19 cellular contexts compared by ENCODE assay signal in genomic region chr6:44037847-44038542, GRCh38.
DNase-seq lines count a peak whose midpoint lies in the region; ATAC-seq, FAIRE-seq and TF ChIP-seq lines count a peak whose summit lies in the region.
"Had no signal": no experiment of that assay in that cellular context is flagged by ENCODE, and none has a peak within 500 bp of the region (broad histone marks: within the 10 kb centered on the region; RNA-seq: fewer than 3 reads in every experiment).

No MANE protein-coding gene starts in this region.

- no peaks in the 10 kb centered on the region for H4K20me1 ChIP-seq in K562 (replicated peaks; ENCODE audit: control insufficient read depth, insufficient read depth, low read length)

- no peak overlapping the region for H3K18ac ChIP-seq in mesenchymal stem cell (ENCODE audit: low read depth in 1 of 2, low read length in 2 of 2)

- H3K9me1 ChIP-seq in K562 (ENCODE audit: control insufficient read depth, insufficient read depth, low read length) = no peaks in the 10 kb centered on the region

- H3K14ac ChIP-seq in mesenchymal stem cell (ENCODE audit: low read length in 2 of 2) = no peak overlapping the region

- no peak overlapping the region for H3K23ac ChIP-seq in mesenchymal stem cell (ENCODE audit: low read length in 2 of 2)

- H3K27me3 Mint-ChIP-seq in CD14-positive monocyte (ENCODE audit: low read depth in 3 of 3) = peaks cover 0 to 6% (median 3%) of the 10 kb centered on the region in 3 donors

- no peaks in the 10 kb centered on the region for H3K79me2 ChIP-seq in K562 (ENCODE audit: control insufficient read depth, insufficient read depth, low read length)

- H2BK12ac ChIP-seq in mesenchymal stem cell (ENCODE audit: low read length in 2 of 2) = peak overlapping the region in 1 of 2 experiments; percentile 37

- BruUV-seq in K562 (replicated peaks; lab: Mats Ljungman, UMichigan) = no TSS peak

- H2BK5ac ChIP-seq in mesenchymal stem cell (ENCODE audit: low read depth, low read length, poor library complexity, severe bottlenecking) = no peak overlapping the region

- H3K36me3 Mint-ChIP-seq in CD14-positive monocyte = peaks cover 3 to 7% of the 10 kb centered on the region in 2 donors
- H3K36me3 Mint-ChIP-seq: CD8-positive, alpha-beta T cell had no signal

- DNase-seq in CD14-positive monocyte (ENCODE audit: low spot score) (no peak), K562 (ENCODE audit: extremely low read depth in 1 of 4, low spot score in 3 of 4) (no peak), mesenchymal stem cell (no peak), spleen (peak; percentile 62), OCI-M1 (lab: John Stamatoyannopoulos, UW) (no peak), ecto neural progenitor cell (ENCODE audit: low spot score) (no peak)
- DNase-seq: Calu3; CD8-positive, alpha-beta T cell; MV-4-11; NCI-H187; NCI-H226; NCI-H524 treated with DMSO at 0.1 percent for 48 hours had no signal

- no peaks in the 10 kb centered on the region for H3K27me3 ChIP-seq in K562 (ENCODE audit: control insufficient read depth in 2 of 2, insufficient read depth in 2 of 2, low read length in 2 of 2)
- no peaks in the 10 kb centered on the region for H3K27me3 ChIP-seq in mesenchymal stem cell (ENCODE audit: control insufficient read depth in 1 of 2, insufficient read depth in 1 of 2, low read length in 2 of 2)
- peaks cover 0 to 4% (median 0%) of the 10 kb centered on the region in 7 donors for H3K27me3 ChIP-seq in spleen (replicated peaks in 1 of 7)
- H3K27me3 ChIP-seq: Peyer's patch had no signal

- no peak overlapping the region for H2AK5ac ChIP-seq in mesenchymal stem cell (ENCODE audit: low read length, severe bottlenecking)

- FAIRE-seq in K562 (lab: Jason Lieb, UNC) = no peak
- FAIRE-seq: A549, GM12878 had no signal

- no peak for TF ChIP-seq EP300 in K562 (IDR thresholded peaks at IDR 0.05; ENCODE audit: low read length)

- POLR2A ChIA-PET in K562 (lab: Yijun Ruan, JAX) = interaction anchor here (0.7 to 1.4 kb wide), 5 partner anchors 9 to 816 kb away, joined by 3 to 6 read pairs (median 3); no protein-coding TSS in a partner anchor

- H2BK15ac ChIP-seq in mesenchymal stem cell (ENCODE audit: low read depth, poor library complexity, severe bottlenecking) = no peak overlapping the region

- ATAC-seq in K562 (no peak), HG03469 (IDR thresholded peaks at IDR 0.05; ENCODE audit: unreplicated experiment) (no peak), GM18519 (IDR thresholded peaks at IDR 0.05; ENCODE audit: low FRiP score, unreplicated experiment) (no peak)
- ATAC-seq: A549; CD8-positive, alpha-beta T cell; GM12878; GM23338 had no signal

- intact Hi-C loops in CD14-positive monocyte (cut with micrococcal nuclease) (loop anchor here (5.0 kb wide), 1 partner anchor 34 kb away; no protein-coding TSS in a partner anchor), K562 (cut with micrococcal nuclease) (no loop called here), spleen (cut with DNase I; ENCODE audit: low total_unique reads) (no loop called here)

- H3K4me1 Mint-ChIP-seq in CD14-positive monocyte = peaks cover 56% of the 10 kb centered on the region

- in situ Hi-C loops in K562 (cut with MboI) = no loop called here

- H3K9ac ChIP-seq in K562 (ENCODE audit: insufficient read depth in 1 of 2, low read depth in 2 of 2, low read length in 2 of 2) (no peak overlapping the region; a peak in 1 of 4 replicates), mesenchymal stem cell (ENCODE audit: low read length) (no peak overlapping the region)
- H3K9ac ChIP-seq: KMS-11 had no signal

- H3K36me3 ChIP-seq in K562 (ENCODE audit: control insufficient read depth, insufficient read depth, low read length) (no peaks in the 10 kb centered on the region), mesenchymal stem cell (ENCODE audit: control insufficient read depth in 1 of 2, insufficient read depth in 2 of 2, low read depth in 1 of 2, low read length in 2 of 2) (no peaks in the 10 kb centered on the region), spleen (no peaks in the 10 kb centered on the region)
- H3K36me3 ChIP-seq: Peyer's patch had no signal

- H4K91ac ChIP-seq in mesenchymal stem cell (ENCODE audit: low read length) = peak overlapping the region; percentile 18

- H3K79me1 ChIP-seq in mesenchymal stem cell (replicated peaks; ENCODE audit: low read length, poor library complexity, severe bottlenecking) = no peaks in the 10 kb centered on the region

- H3K4me2 ChIP-seq in K562 (ENCODE audit: insufficient read depth, low read length) (no peak overlapping the region), mesenchymal stem cell (ENCODE audit: low read length, poor library complexity, severe bottlenecking) (no peak overlapping the region)
- H3K4me2 ChIP-seq: GM23338, KMS-11 had no signal

- H2AFZ ChIP-seq in K562 (ENCODE audit: low read depth, low read length) (no peak overlapping the region), mesenchymal stem cell (ENCODE audit: low read depth, low read length) (no peak overlapping the region)
- H2AFZ ChIP-seq: GM23338 had no signal

- CTCF ChIA-PET in K562 (lab: Yijun Ruan, JAX; ENCODE audit: low intra/inter-chr PET ratio) = no interaction called here

- WGBS in K562 (ENCODE audit: insufficient coverage, low coverage, missing lambda C conversion rate) = 71% methylated on average over 13 of the region's 13 CpGs
- WGBS in mesenchymal stem cell = 94% methylated on average over 13 of the region's 13 CpGs
- 89 to 94% (median 92%) methylated on average over 13 of the region's 13 CpGs for WGBS in spleen, 5 donors

- TF ChIP-seq POLR2A in K562 (conservative IDR thresholded peaks at IDR 0.05) (no peak), spleen (IDR thresholded peaks at IDR 0.05) (no peak)

- H3K9me3 ChIP-seq in K562 (replicated peaks; ENCODE audit: control insufficient read depth, insufficient read depth, low read depth, low read length) = no peaks in the 10 kb centered on the region
- H3K9me3 ChIP-seq in mesenchymal stem cell (ENCODE audit: control insufficient read depth, low read length) = no peaks in the 10 kb centered on the region
- H3K9me3 ChIP-seq in spleen = no peaks in the 10 kb centered on the region
- H3K9me3 ChIP-seq: A549, Peyer's patch had no signal

- no peak overlapping the region for H3K4me3 ChIP-seq in K562
- H3K4me3 ChIP-seq in mesenchymal stem cell (ENCODE audit: insufficient read depth in 1 of 2, low read depth in 1 of 2, low read length in 2 of 2) = no peak overlapping the region
- no peak overlapping the region for H3K4me3 ChIP-seq in spleen
- H3K4me3 ChIP-seq: A549, GM12878, GM23338, Peyer's patch had no signal

- TF ChIP-seq RAD21 in K562 (CRISPR knock-in tag; conservative IDR thresholded peaks at IDR 0.05 in 1 of 2, IDR thresholded peaks at IDR 0.05 in 1 of 2) = no peak

- H4K8ac ChIP-seq in mesenchymal stem cell (ENCODE audit: low read length) = no peak overlapping the region

- no peak overlapping the region for H3K4ac ChIP-seq in mesenchymal stem cell (ENCODE audit: low read depth in 1 of 2, low read length in 2 of 2)

- H3K27ac Mint-ChIP-seq in CD14-positive monocyte = peak overlapping the region in 5 of 7 donors; percentile 42 to 90 (median 61)
- H3K27ac Mint-ChIP-seq: CD8-positive, alpha-beta T cell; GM23338 had no signal

- TF ChIP-seq CTCF in CD14-positive monocyte (IDR thresholded peaks at IDR 0.05) (no peak), K562 (IDR thresholded peaks at IDR 0.05 in 2 of 3, conservative IDR thresholded peaks at IDR 0.05 in 1 of 3; ENCODE audit: insufficient read depth in 2 of 3, low read depth in 1 of 3, low read length in 3 of 3) (no peak), spleen (IDR thresholded peaks at IDR 0.05 in 8 of 11, conservative IDR thresholded peaks at IDR 0.05 in 3 of 11) (no peak)

- H3K4me3 Mint-ChIP-seq in CD14-positive monocyte = no peak overlapping the region
- H3K4me3 Mint-ChIP-seq: CD8-positive, alpha-beta T cell; GM23338 had no signal

- H3K27ac ChIP-seq in K562 (ENCODE audit: extremely low read depth, low read depth, low read length) = no peak overlapping the region
- H3K27ac ChIP-seq in mesenchymal stem cell (ENCODE audit: low read length, poor library complexity, severe bottlenecking) = no peak overlapping the region
- H3K27ac ChIP-seq in spleen = no peak overlapping the region
- H3K27ac ChIP-seq: KMS-11, Peyer's patch had no signal

- H3K9me3 Mint-ChIP-seq in CD14-positive monocyte = peaks cover 0 to 3% (median 0%) of the 10 kb centered on the region in 7 donors
- H3K9me3 Mint-ChIP-seq: CD8-positive, alpha-beta T cell; GM23338 had no signal

- no peak overlapping the region for H2BK120ac ChIP-seq in mesenchymal stem cell (ENCODE audit: low read depth, low read length)

- peaks cover 32 to 47% of the 10 kb centered on the region in 2 experiments for H3K4me1 ChIP-seq in K562 (replicated peaks in 1 of 2; ENCODE audit: control insufficient read depth in 2 of 2, insufficient read depth in 2 of 2, low read length in 2 of 2)
- peaks cover 49% of the 10 kb centered on the region for H3K4me1 ChIP-seq in mesenchymal stem cell (ENCODE audit: control insufficient read depth, insufficient read depth, low read depth, low read length)
- peaks cover 0 to 25% (median 12%) of the 10 kb centered on the region in 6 donors for H3K4me1 ChIP-seq in spleen

Comparison
In these comparisons a context has a peak if more than half of its experiments do, and no peak if none do; other contexts are left out.
1. intact Hi-C loops: an anchor here in CD14-positive monocyte (5.0 kb wide); none called in K562 and spleen.